Comparison of ENCODE assay signal across 8 cellular contexts in genomic region chr7:122885583-122886356, GRCh38. TPM values are rescaled to one million over a fixed set of nuclear protein-coding genes. Genes with fewer than 3 reads are reported as not detected.
A peak's percentile ranks its signal among the peaks of the same experiment; 100 is the strongest.
DNase-seq lines count a peak whose midpoint lies in the region; ATAC-seq and TF ChIP-seq lines count a peak whose summit lies in the region.

No MANE protein-coding gene starts in this region.

- CTCF ChIA-PET in AG04449 (lab: Yijun Ruan, JAX), result interaction anchor here (0.7 kb wide), 1 partner anchor 17 kb away, joined by 3 read pairs; no protein-coding TSS in a partner anchor

- H3K4me3 ChIP-seq in AG04449 (ENCODE audit: low read depth, low read length) (peak overlapping the region; percentile 66), subcutaneous abdominal adipose tissue (ENCODE audit: low read depth in 1 of 5, low read length in 5 of 5) (peak overlapping the region; percentile 74 to 94 (median 87))

- no peaks in the 10 kb centered on the region for H3K9me3 ChIP-seq in subcutaneous abdominal adipose tissue (ENCODE audit: control insufficient read depth in 5 of 5, low read length in 5 of 5)

- POLR2A ChIA-PET in AG04449 (lab: Yijun Ruan, JAX), result no interaction called here

- TF ChIP-seq CTCF in AG04449 (IDR thresholded peaks at IDR 0.05; ENCODE audit: insufficient read depth, low read length, missing control alignments), result no peak

- H3K36me3 ChIP-seq in subcutaneous abdominal adipose tissue (ENCODE audit: control insufficient read depth in 5 of 5, insufficient read depth in 5 of 5, low read length in 5 of 5), result no peaks in the 10 kb centered on the region

- H3K27ac ChIP-seq in layer of hippocampus (ENCODE audit: low read depth, low read length) (peak overlapping the region; percentile 68), subcutaneous abdominal adipose tissue (ENCODE audit: low read depth, low read length) (peak overlapping the region; percentile 59)

- H3K4me1 ChIP-seq in subcutaneous abdominal adipose tissue (ENCODE audit: control insufficient read depth in 5 of 5, insufficient read depth in 5 of 5, low read length in 5 of 5), result peaks cover 2 to 35% (median 18%) of the 10 kb centered on the region in 5 donors

- ATAC-seq in GM18502 (IDR thresholded peaks at IDR 0.05; ENCODE audit: poor library complexity, unreplicated experiment) (peak; percentile 34), HG02884 (IDR thresholded peaks at IDR 0.05; ENCODE audit: unreplicated experiment) (peak; percentile 34)

- no peak for DNase-seq in AG04449 (ENCODE audit: low read depth, low spot score)
- DNase-seq in NCI-H526 (lab: John Stamatoyannopoulos, UW), result peak; percentile 45 to 87
- peak; percentile 70 for DNase-seq in cerebellum (ENCODE audit: low spot score)
- no peak for DNase-seq in stimulated activated CD4-positive, alpha-beta T cell treated with anti-CD3 and anti-CD28 coated beads, Interleukin-4, amount 100 ng/mL, for 24 hours

- H3K9ac ChIP-seq in subcutaneous abdominal adipose tissue (ENCODE audit: low read length in 5 of 5), result peak overlapping the region; percentile 48 to 83 (median 78)

- no peaks in the 10 kb centered on the region for H3K27me3 ChIP-seq in layer of hippocampus (ENCODE audit: control insufficient read depth, insufficient read depth, low read length)
- no peaks in the 10 kb centered on the region for H3K27me3 ChIP-seq in subcutaneous abdominal adipose tissue (ENCODE audit: control insufficient read depth in 5 of 5, insufficient read depth in 4 of 5, low read length in 5 of 5)

RNA-seq across cellular contexts. Expression of gene CADPS2, which starts 0.5 kb away (rescaled TPM):
- total RNA-seq in cerebellum, result 83.7 TPM

Comparison
In these comparisons a context has a peak if more than half of its experiments do, and no peak if none do; other contexts are left out.
1. DNase-seq: peak in NCI-H526 (2 of 2) and cerebellum (single experiment); none in AG04449 (single experiment) and stimulated activated CD4-positive, alpha-beta T cell treated with anti-CD3 and anti-CD28 coated beads, Interleukin-4, amount 100 ng/mL, for 24 hours (single experiment).